In genomic region chr1:229685149-229685548, GRCh38 we compare ENCODE assay signal across 39 cellular contexts.
"Had no signal": no experiment of that assay in that cellular context is flagged by ENCODE, and none has a peak within 500 bp of the region (broad histone marks: within the 10 kb centered on the region; RNA-seq: fewer than 3 reads in every experiment).

No MANE protein-coding gene starts in this region.

- H3K36me3 Mint-ChIP-seq: activated naive CD4-positive, alpha-beta T cell treated with anti-CD3 and anti-CD28 coated beads, Interleukin-2, amount 10 ng/mL, durations not matched to agents 7 days and 5 days had no signal

- DNase-seq: activated effector memory CD4-positive, alpha-beta T cell treated with anti-CD3 and anti-CD28 coated beads, Interleukin-2, amount 50 U/mL, for 16 hours; activated effector memory CD4-positive, alpha-beta T cell treated with Interleukin-2 at 50 U/mL for 16 hours; activated gamma-delta T cell; activated gamma-delta T cell treated with Interleukin-2 at 50 U/mL for 16 hours; activated naive CD4-positive, alpha-beta T cell; activated naive CD4-positive, alpha-beta T cell treated with anti-CD3 and anti-CD28 coated beads, Interleukin-2, amount 10 ng/mL, durations not matched to agents 7 days and 5 days; activated naive CD4-positive, alpha-beta T cell treated with anti-CD3 and anti-CD28 coated beads, Interleukin-2, amount 50 U/mL, for 16 hours; activated naive CD4-positive, alpha-beta T cell treated with Interleukin-2 at 50 U/mL for 16 hours; activated naive CD8-positive, alpha-beta T cell treated with anti-CD3 and anti-CD28 coated beads for 36 hours; activated naive CD8-positive, alpha-beta T cell treated with anti-CD3 and anti-CD28 coated beads, Interleukin-2, amount 10 ng/mL, durations not matched to agents 7 days and 5 days; activated naive CD8-positive, alpha-beta T cell treated with anti-CD3 and anti-CD28 coated beads, Interleukin-2, amount 50 U/mL, for 24 hours; activated T-cell treated with anti-CD3 and anti-CD28 coated beads for 4 hours; activated T-cell treated with anti-CD3 and anti-CD28 coated beads, Interleukin-2, amount 50 U/mL, for 1 hour; activated T-cell treated with anti-CD3 and anti-CD28 coated beads, Interleukin-2, amount 50 U/mL, for 24 hours; activated T-cell treated with anti-CD3 and anti-CD28 coated beads, Interleukin-2, amount 50 U/mL, for 4 hours; activated T-cell treated with anti-CD3 and anti-CD28 coated beads, Interleukin-2, amount 50 U/mL, for 48 hours; activated T-cell treated with anti-CD3 and anti-CD28 coated beads, Interleukin-2, amount 50 U/mL, for 72 hours; adrenal gland; amniotic stem cell; amygdala; anterior cingulate cortex; aorta; body of pancreas; brain microvascular endothelial cell; caudate nucleus; central memory CD4-positive, alpha-beta T cell; cerebellar nuclear complex had no signal

- H3K9me3 ChIP-seq: ascending aorta, breast epithelium had no signal

- H3K27ac ChIP-seq: adrenal gland, ascending aorta, body of pancreas, brain microvascular endothelial cell, breast epithelium, cardiac muscle cell had no signal

- H3K36me3 ChIP-seq: adrenal gland, ascending aorta, brain microvascular endothelial cell, breast epithelium, cardiac muscle cell had no signal

- FAIRE-seq: bronchial epithelial cell, colon had no signal

- H3K27me3 ChIP-seq: adrenal gland, ascending aorta, body of pancreas, brain microvascular endothelial cell, breast epithelium, cardiac muscle cell had no signal

- H3K27me3 Mint-ChIP-seq: activated naive CD8-positive, alpha-beta T cell; activated naive CD8-positive, alpha-beta T cell treated with anti-CD3 and anti-CD28 coated beads for 36 hours had no signal

- H3K27ac Mint-ChIP-seq: activated naive CD4-positive, alpha-beta T cell treated with anti-CD3 and anti-CD28 coated beads, Interleukin-2, amount 10 ng/mL, durations not matched to agents 7 days and 5 days; activated naive CD4-positive, alpha-beta T cell treated with anti-CD3 and anti-CD28 coated beads, Interleukin-2, amount 50 U/mL, for 72 hours; activated naive CD8-positive, alpha-beta T cell; activated naive CD8-positive, alpha-beta T cell treated with anti-CD3 and anti-CD28 coated beads for 36 hours; activated naive CD8-positive, alpha-beta T cell treated with anti-CD3 and anti-CD28 coated beads, Interleukin-2, amount 10 ng/mL, durations not matched to agents 7 days and 5 days; activated naive CD8-positive, alpha-beta T cell treated with anti-CD3 and anti-CD28 coated beads, Interleukin-2, amount 50 U/mL, for 24 hours; activated T-cell treated with anti-CD3 and anti-CD28 coated beads, Interleukin-2, amount 50 U/mL, for 24 hours; activated T-helper 1 cell treated with anti-CD3 and anti-CD28 coated beads, Interleukin-12 subunit alpha, Interleukin-12 subunit beta, Interleukin-2, Interleukin-4 antibody, amounts not matched to agents 30 ng/mL and 10 ng/mL and 1 ng/mL, durations not matched to agents 14 hours and 24 hours and 36 hours; activated T-helper 17 cell treated with anti-CD3 and anti-CD28 coated beads, Interleukin-2, amount 50 U/mL, for 72 hours; activated T-helper 2 cell treated with anti-CD3 and anti-CD28 coated beads, Interferon-gamma antibody, Interleukin-2, Interleukin-4, amounts not matched to agents 10 μg/mL and 5 μg/mL and 100 μg/mL, durations not matched to agents 14 hours and 24 hours and 36 hours; brain had no signal

- H3K4me3 Mint-ChIP-seq: activated naive CD4-positive, alpha-beta T cell treated with anti-CD3 and anti-CD28 coated beads, Interleukin-2, amount 10 ng/mL, durations not matched to agents 7 days and 5 days; activated naive CD8-positive, alpha-beta T cell; activated naive CD8-positive, alpha-beta T cell treated with anti-CD3 and anti-CD28 coated beads for 36 hours; activated naive CD8-positive, alpha-beta T cell treated with anti-CD3 and anti-CD28 coated beads, Interleukin-2, amount 10 ng/mL, durations not matched to agents 7 days and 5 days; activated naive CD8-positive, alpha-beta T cell treated with anti-CD3 and anti-CD28 coated beads, Interleukin-2, amount 50 U/mL, for 24 hours; activated T-cell treated with anti-CD3 and anti-CD28 coated beads, Interleukin-2, amount 50 U/mL, for 24 hours; activated T-cell treated with anti-CD3 and anti-CD28 coated beads, Interleukin-2, amount 50 U/mL, for 4 hours; activated T-cell treated with anti-CD3 and anti-CD28 coated beads, Interleukin-2, amount 50 U/mL, for 72 hours; activated T-helper 1 cell treated with anti-CD3 and anti-CD28 coated beads, Interleukin-12 subunit alpha, Interleukin-12 subunit beta, Interleukin-2, Interleukin-4 antibody, amounts not matched to agents 30 ng/mL and 10 ng/mL and 1 ng/mL, durations not matched to agents 14 hours and 24 hours and 36 hours; activated T-helper 17 cell treated with anti-CD3 and anti-CD28 coated beads, Interleukin-2, amount 50 U/mL, for 72 hours; brain; central memory CD8-positive, alpha-beta T cell had no signal

- H3K4me1 Mint-ChIP-seq: activated naive CD4-positive, alpha-beta T cell treated with anti-CD3 and anti-CD28 coated beads, Interleukin-2, amount 10 ng/mL, durations not matched to agents 7 days and 5 days; activated naive CD8-positive, alpha-beta T cell treated with anti-CD3 and anti-CD28 coated beads, Interleukin-2, amount 10 ng/mL, durations not matched to agents 7 days and 5 days; activated naive CD8-positive, alpha-beta T cell treated with anti-CD3 and anti-CD28 coated beads, Interleukin-2, amount 50 U/mL, for 24 hours; activated T-helper 17 cell treated with anti-CD3 and anti-CD28 coated beads, Interleukin-2, amount 50 U/mL, for 72 hours; central memory CD8-positive, alpha-beta T cell had no signal

- H3K4me3 ChIP-seq: adrenal gland, ascending aorta, body of pancreas, breast epithelium, cardiac muscle cell had no signal

- H3K4me1 ChIP-seq: adrenal gland, ascending aorta, body of pancreas, breast epithelium had no signal
